Comparison of ENCODE assay signal across 8 cellular contexts in genomic region chr11:66593303-66593635, GRCh38. TPM values are rescaled to one million over a fixed set of nuclear protein-coding genes. Genes with fewer than 3 reads are reported as not detected.
DNase-seq lines count a peak whose midpoint lies in the region; ATAC-seq and TF ChIP-seq lines count a peak whose summit lies in the region.

No MANE protein-coding gene starts in this region.

- H3K27ac ChIP-seq in thymus (ENCODE audit: low read depth): peak overlapping the region; percentile 79

- peak overlapping the region; percentile 87 for H3K4me3 Mint-ChIP-seq in Calu3 (ENCODE audit: low read depth, unreplicated experiment)
- peak overlapping the region; percentile 93 for H3K4me3 Mint-ChIP-seq in activated naive CD8-positive, alpha-beta T cell treated with anti-CD3 and anti-CD28 coated beads, Interleukin-2, amount 50 U/mL, for 24 hours

- peak overlapping the region; percentile 77 for H3K27ac Mint-ChIP-seq in Calu3 (ENCODE audit: unreplicated experiment)
- H3K27ac Mint-ChIP-seq in activated naive CD8-positive, alpha-beta T cell treated with anti-CD3 and anti-CD28 coated beads, Interleukin-2, amount 50 U/mL, for 24 hours: peak overlapping the region; percentile 93

- H3K27me3 Mint-ChIP-seq in Calu3 (ENCODE audit: unreplicated experiment): no peaks in the 10 kb centered on the region
- no peaks in the 10 kb centered on the region for H3K27me3 Mint-ChIP-seq in activated naive CD8-positive, alpha-beta T cell treated with anti-CD3 and anti-CD28 coated beads, Interleukin-2, amount 50 U/mL, for 24 hours

- WGBS in thymus: 8% methylated on average over 12 of the region's 12 CpGs

- CTCF ChIA-PET in Calu3 (lab: Charles Lee): interaction anchor here (0.9 to 1.4 kb wide), 2 partner anchors 45 to 85 kb away, joined by 5 to 9 read pairs; partner anchors contain the start of gene RBM4

- in situ Hi-C loops in KBM-7 (cut with MboI; ENCODE audit: low pct_unique_long_range_greater_than_20kb, low sequenced_read_pairs): no loop called here

- H3K4me1 ChIP-seq in thymus (ENCODE audit: control insufficient read depth, insufficient read depth, low read length): peaks cover 17% of the 10 kb centered on the region

- H3K4me1 Mint-ChIP-seq in Calu3 (ENCODE audit: low read depth, unreplicated experiment): no peaks in the 10 kb centered on the region
- peaks cover 30% of the 10 kb centered on the region for H3K4me1 Mint-ChIP-seq in activated naive CD8-positive, alpha-beta T cell treated with anti-CD3 and anti-CD28 coated beads, Interleukin-2, amount 50 U/mL, for 24 hours

- peaks cover 25% of the 10 kb centered on the region for H3K36me3 Mint-ChIP-seq in Calu3 (ENCODE audit: insufficient read depth, unreplicated experiment)
- H3K36me3 Mint-ChIP-seq in activated naive CD8-positive, alpha-beta T cell treated with anti-CD3 and anti-CD28 coated beads, Interleukin-2, amount 50 U/mL, for 24 hours (ENCODE audit: low read depth): peaks cover 1% of the 10 kb centered on the region

- no peak for TF ChIP-seq CTCF in Calu3 (IDR thresholded peaks at IDR 0.05; ENCODE audit: unreplicated experiment)
- TF ChIP-seq CTCF in kidney epithelial cell (IDR thresholded peaks at IDR 0.05; ENCODE audit: insufficient read depth, low read length, poor library complexity, severe bottlenecking): no peak

- TSS peak; percentile 73 for BruUV-seq in Calu3 (replicated peaks; lab: Mats Ljungman, UMichigan)

- no peak for DNase-seq in Calu3
- DNase-seq in activated naive CD8-positive, alpha-beta T cell treated with anti-CD3 and anti-CD28 coated beads, Interleukin-2, amount 50 U/mL, for 24 hours: no peak
- DNase-seq in kidney epithelial cell (ENCODE audit: low read depth): no peak
- DNase-seq in AML-193 (lab: John Stamatoyannopoulos, UW): no peak
- no peak for DNase-seq in KBM-7

- H3K9me3 ChIP-seq in thymus (ENCODE audit: control insufficient read depth): no peaks in the 10 kb centered on the region

- H3K36me3 ChIP-seq in kidney epithelial cell (ENCODE audit: control insufficient read depth, insufficient read depth, low read length) (no peaks in the 10 kb centered on the region), thymus (ENCODE audit: control insufficient read depth, insufficient read depth) (no peaks in the 10 kb centered on the region)

- no peaks in the 10 kb centered on the region for H3K27me3 ChIP-seq in kidney epithelial cell (ENCODE audit: control insufficient read depth, insufficient read depth, low read length)
- no peaks in the 10 kb centered on the region for H3K27me3 ChIP-seq in thymus (ENCODE audit: control insufficient read depth, insufficient read depth)

- intact Hi-C loops in Calu3 (cut with micrococcal nuclease; ENCODE audit: unreplicated experiment): no loop called here

- H3K9me3 Mint-ChIP-seq in Calu3 (ENCODE audit: low read depth, unreplicated experiment): no peaks in the 10 kb centered on the region
- no peaks in the 10 kb centered on the region for H3K9me3 Mint-ChIP-seq in activated naive CD8-positive, alpha-beta T cell treated with anti-CD3 and anti-CD28 coated beads, Interleukin-2, amount 50 U/mL, for 24 hours

- ATAC-seq in HG02870 (IDR thresholded peaks at IDR 0.05; ENCODE audit: unreplicated experiment) (peak; percentile 13), HG02759 (IDR thresholded peaks at IDR 0.05; ENCODE audit: unreplicated experiment) (no peak)
- ATAC-seq in activated naive CD8-positive, alpha-beta T cell treated with anti-CD3 and anti-CD28 coated beads, Interleukin-2, amount 50 U/mL, for 24 hours: no peak

- H3K4me3 ChIP-seq in kidney epithelial cell (ENCODE audit: low read depth, low read length): peak overlapping the region; percentile 75
- H3K4me3 ChIP-seq in thymus (ENCODE audit: low read length): peak overlapping the region; percentile 70

RNA-seq across cellular contexts. Expression of gene CCS, which starts 0.3 kb away (rescaled TPM):
- total RNA-seq in Calu3 (2022) (33.2 and 34.2 TPM in 2 replicates), kidney epithelial cell (20.6 and 21.8 TPM in 2 replicates)
- 173 TPM for polyA plus RNA-seq in thymus

RNA-seq across cellular contexts. Expression of gene CCDC87, which starts 0.4 kb away (rescaled TPM):
- 0.91 and 1.0 TPM in 2 replicates for total RNA-seq in Calu3 (2022)
- 0.58 and 0.75 TPM in 2 replicates for total RNA-seq in kidney epithelial cell
- 0.23 TPM for polyA plus RNA-seq in thymus

RNA-seq across cellular contexts. Expression of gene RBM14, which starts 23.2 kb away (rescaled TPM):
- total RNA-seq in Calu3 (2022) (102 and 107 TPM in 2 replicates), kidney epithelial cell (49.9 and 64.6 TPM in 2 replicates)
- 70.4 TPM for polyA plus RNA-seq in thymus

RNA-seq across cellular contexts. Expression of gene CTSF, which starts 24.9 kb away (rescaled TPM):
- 1.7 TPM in 2 replicates for total RNA-seq in Calu3 (2022)
- total RNA-seq in kidney epithelial cell: 21.0 and 25.1 TPM in 2 replicates
- 17.6 TPM for polyA plus RNA-seq in thymus

RNA-seq across cellular contexts. Expression of gene RBM4, which starts 45.2 kb away (rescaled TPM):
- total RNA-seq in Calu3 (2022) (137 and 144 TPM in 2 replicates), kidney epithelial cell (168 and 174 TPM in 2 replicates)
- 121 TPM for polyA plus RNA-seq in thymus
